Comparison of ENCODE assay signal across 29 cellular contexts in the genomic region with DNA sequence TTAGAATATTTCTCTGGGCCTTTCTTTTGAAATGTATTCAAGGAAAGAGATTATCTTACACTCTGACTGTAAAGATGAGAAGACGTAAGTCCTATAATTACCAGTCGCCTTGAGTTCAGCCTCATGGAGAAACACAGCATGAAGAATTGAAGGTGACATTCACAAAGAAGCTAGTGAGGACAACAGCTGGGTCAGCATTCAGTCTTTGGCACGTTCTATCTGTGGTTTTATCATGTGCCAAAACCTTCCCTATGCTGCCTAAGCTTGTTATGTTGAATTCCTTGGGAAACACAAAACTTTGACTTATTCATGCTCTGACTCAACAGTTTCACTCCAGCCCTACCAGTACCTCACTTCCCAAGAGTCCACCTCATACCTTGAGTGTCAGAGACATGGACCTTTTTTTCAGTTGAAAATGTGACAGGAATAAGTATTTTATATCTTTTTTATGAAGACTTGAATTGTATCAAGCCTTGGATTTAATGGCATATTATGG.
A peak's percentile ranks its signal among the peaks of the same experiment; 100 is the strongest.
DNase-seq lines count a peak whose midpoint lies in the region; FAIRE-seq and TF ChIP-seq lines count a peak whose summit lies in the region.
"Had no signal": no experiment of that assay in that cellular context is flagged by ENCODE, and none has a peak within 500 bp of the region (broad histone marks: within the 10 kb centered on the region; RNA-seq: fewer than 3 reads in every experiment).

No MANE protein-coding gene starts in this region.

- FAIRE-seq in bronchial epithelial cell (lab: Jason Lieb, UNC): no peak
- FAIRE-seq: GM12891, GM19239, H1 had no signal

- no TSS peak for BruUV-seq in MCF 10A (replicated peaks; lab: Mats Ljungman, UMichigan)

- no peak for TF ChIP-seq CTCF in MCF 10A (IDR thresholded peaks at IDR 0.05; ENCODE audit: unreplicated experiment)
- no peak for TF ChIP-seq CTCF in breast epithelium (IDR thresholded peaks at IDR 0.05)
- no peak for TF ChIP-seq CTCF in bronchial epithelial cell (IDR thresholded peaks at IDR 0.05; ENCODE audit: insufficient read depth, low read length, severe bottlenecking)

- POLR2A ChIA-PET in MCF 10A (lab: Yijun Ruan, JAX): interaction anchor here (0.6 kb wide), 1 partner anchor 82 kb away, joined by 3 read pairs; no protein-coding TSS in a partner anchor

- CTCF ChIA-PET in MCF 10A (lab: Yijun Ruan, JAX): no interaction called here

- TF ChIP-seq POLR2A in breast epithelium (IDR thresholded peaks at IDR 0.05): no peak

- H3K27me3 Mint-ChIP-seq in MCF 10A (ENCODE audit: insufficient read depth, unreplicated experiment): no peaks in the 10 kb centered on the region
- H3K27me3 Mint-ChIP-seq: CD8-positive, alpha-beta memory T cell had no signal

- no peak overlapping the region for H3K27ac ChIP-seq in breast epithelium

- no peaks in the 10 kb centered on the region for H3K4me1 Mint-ChIP-seq in MCF 10A (ENCODE audit: insufficient read depth, unreplicated experiment)
- H3K4me1 Mint-ChIP-seq: CD14-positive monocyte; CD8-positive, alpha-beta memory T cell had no signal

- H3K9me3 ChIP-seq in breast epithelium: no peaks in the 10 kb centered on the region
- H3K9me3 ChIP-seq: BE2C, SK-N-SH had no signal

- peaks cover 17% of the 10 kb centered on the region for H3K9me3 Mint-ChIP-seq in MCF 10A (ENCODE audit: unreplicated experiment)

- no peak overlapping the region for H3K4me3 Mint-ChIP-seq in MCF 10A (ENCODE audit: unreplicated experiment)
- H3K4me3 Mint-ChIP-seq: CD14-positive monocyte; CD8-positive, alpha-beta memory T cell had no signal

- peaks cover 6% of the 10 kb centered on the region for H3K36me3 Mint-ChIP-seq in MCF 10A (ENCODE audit: insufficient read depth, unreplicated experiment)
- H3K36me3 Mint-ChIP-seq: CD14-positive monocyte; CD8-positive, alpha-beta memory T cell had no signal

- DNase-seq in MCF 10A (ENCODE audit: unreplicated experiment): peak; percentile 50
- DNase-seq in breast epithelium (ENCODE audit: low spot score in 2 of 2): no peak
- peak; percentile 22 for DNase-seq in bronchial epithelial cell (ENCODE audit: low read depth)
- DNase-seq in kidney tubule cell (ENCODE audit: low spot score): peak; percentile 2
- DNase-seq in SHP77 (lab: John Stamatoyannopoulos, UW): no peak
- DNase-seq in head of caudate nucleus: no peak
- DNase-seq in iPS-NIHi11 (ENCODE audit: low spot score): no peak
- DNase-seq: 8988T; ACHN; BE2C; CD8-positive, alpha-beta memory T cell; DMS 273 treated with DMSO at 0.1 percent for 48 hours; DMS79; GF-D8; IMR-90; KG1; NCI-H1092; NCI-H1417 treated with DMSO at 0.1 percent for 48 hours; NCI-H187; NCI-H2081 treated with DMSO at 0.1 percent for 48 hours; NCI-H446; NCI-H526 treated with DMSO at 0.1 percent for 48 hours; RPMI8226; SHP77 treated with DMSO at 0.1 percent for 48 hours; SK-N-SH had no signal

- H3K27ac Mint-ChIP-seq in MCF 10A (ENCODE audit: low read depth, unreplicated experiment): no peak overlapping the region
- H3K27ac Mint-ChIP-seq: CD14-positive monocyte; CD8-positive, alpha-beta memory T cell had no signal

- intact Hi-C loops in MCF 10A (cut with micrococcal nuclease): no loop called here
- intact Hi-C loops in breast epithelium (cut with DNase I; ENCODE audit: low total_unique reads): no loop called here
- intact Hi-C loops in head of caudate nucleus (cut with DNase I): no loop called here

- H3K4me3 ChIP-seq in breast epithelium: no peak overlapping the region
- no peak overlapping the region for H3K4me3 ChIP-seq in bronchial epithelial cell (ENCODE audit: low read depth, low read length)

- H3K36me3 ChIP-seq in breast epithelium (no peaks in the 10 kb centered on the region), bronchial epithelial cell (ENCODE audit: control insufficient read depth, insufficient read depth, low read length) (no peaks in the 10 kb centered on the region)
- H3K36me3 ChIP-seq: BE2C had no signal

- H3K4me1 ChIP-seq in breast epithelium: no peaks in the 10 kb centered on the region

- no peaks in the 10 kb centered on the region for H3K27me3 ChIP-seq in breast epithelium
- no peaks in the 10 kb centered on the region for H3K27me3 ChIP-seq in bronchial epithelial cell (ENCODE audit: control insufficient read depth, insufficient read depth, low read length)
- H3K27me3 ChIP-seq: BE2C had no signal

Comparison
In these comparisons a context has a peak if more than half of its experiments do, and no peak if none do; other contexts are left out.
1. DNase-seq: peak in MCF 10A (single experiment), bronchial epithelial cell (single experiment) and kidney tubule cell (single experiment); none in breast epithelium (0 of 2), SHP77 (0 of 2), head of caudate nucleus (0 of 42) and iPS-NIHi11 (single experiment).